Comparison of ENCODE assay signal across 8 cellular contexts in genomic region chr13:42041017-42041683, GRCh38. TPM values are rescaled to one million over a fixed set of nuclear protein-coding genes. Genes with fewer than 3 reads are reported as not detected.
DNase-seq lines count a peak whose midpoint lies in the region; ATAC-seq lines count a peak whose summit lies in the region.

No MANE protein-coding gene starts in this region.

- no peaks in the 10 kb centered on the region for H3K27me3 ChIP-seq in HAP-1 (ENCODE audit: low read depth)
- peaks cover 69% of the 10 kb centered on the region for H3K27me3 ChIP-seq in ectodermal cell (ENCODE audit: control insufficient read depth, insufficient read depth, low read length, poor library complexity, severe bottlenecking)

- H3K27ac Mint-ChIP-seq in stimulated activated effector memory CD8-positive, alpha-beta T cell treated with anti-CD3 and anti-CD28 coated beads, Interleukin-12 subunit alpha, Interleukin-12 subunit beta, amount 100 ng/mL, for 72 hours, result peak overlapping the region; percentile 77

- in situ Hi-C loops in HAP-1 (cut with MboI; ENCODE audit: low sequenced_read_pairs), result no loop called here

- peak; percentile 50 for ATAC-seq in stimulated activated effector memory CD8-positive, alpha-beta T cell treated with anti-CD3 and anti-CD28 coated beads, Interleukin-12 subunit alpha, Interleukin-12 subunit beta, amount 100 ng/mL, for 72 hours

- peak overlapping the region; percentile 79 for H3K4me3 Mint-ChIP-seq in stimulated activated effector memory CD8-positive, alpha-beta T cell treated with anti-CD3 and anti-CD28 coated beads, Interleukin-12 subunit alpha, Interleukin-12 subunit beta, amount 100 ng/mL, for 72 hours

- 0% methylated on average over 58 of the region's 58 CpGs for WGBS in ectodermal cell, 2 experiments

- peaks cover 12% of the 10 kb centered on the region for H3K36me3 Mint-ChIP-seq in stimulated activated effector memory CD8-positive, alpha-beta T cell treated with anti-CD3 and anti-CD28 coated beads, Interleukin-12 subunit alpha, Interleukin-12 subunit beta, amount 100 ng/mL, for 72 hours

- H3K4me3 ChIP-seq in HAP-1 (peak overlapping the region; percentile 65), ectodermal cell (ENCODE audit: insufficient read depth, low read depth, low read length) (peak overlapping the region; percentile 74)

- no peaks in the 10 kb centered on the region for H3K9me3 Mint-ChIP-seq in stimulated activated effector memory CD8-positive, alpha-beta T cell treated with anti-CD3 and anti-CD28 coated beads, Interleukin-12 subunit alpha, Interleukin-12 subunit beta, amount 100 ng/mL, for 72 hours

- peaks cover 29% of the 10 kb centered on the region for H3K4me1 ChIP-seq in HAP-1
- H3K4me1 ChIP-seq in ectodermal cell (ENCODE audit: control insufficient read depth, insufficient read depth, low read length), result peaks cover 13% of the 10 kb centered on the region

- H3K36me3 ChIP-seq in HAP-1 (replicated peaks) (no peaks in the 10 kb centered on the region), ectodermal cell (ENCODE audit: control insufficient read depth, insufficient read depth, low read length) (no peaks in the 10 kb centered on the region)

- DNase-seq in NCI-H1694 treated with DMSO at 0.1 percent for 48 hours (lab: John Stamatoyannopoulos, UW) (peak; percentile 27), NCI-H1694 (lab: John Stamatoyannopoulos, UW) (no peak), HAP-1 (ENCODE audit: low spot score in 2 of 2) (peak; percentile 63 to 72), MV-4-11 (lab: John Stamatoyannopoulos, UW) (peak; percentile 68), lung microvascular endothelial cell (ENCODE audit: low read depth in 2 of 2) (peak; percentile 53 to 75)
- DNase-seq in activated CD4-positive, alpha-beta T cell treated with anti-CD3 and anti-CD28 coated beads for 48 hours, result peak; percentile 70
- peak; percentile 20 to 73 for DNase-seq in stimulated activated effector memory CD8-positive, alpha-beta T cell treated with anti-CD3 and anti-CD28 coated beads, Interleukin-12 subunit alpha, Interleukin-12 subunit beta, amount 100 ng/mL, for 72 hours (ENCODE audit: low spot score in 2 of 2)

- no peaks in the 10 kb centered on the region for H3K9me3 ChIP-seq in HAP-1
- H3K9me3 ChIP-seq in ectodermal cell (ENCODE audit: control insufficient read depth, low read length), result no peaks in the 10 kb centered on the region

- peaks cover 30% of the 10 kb centered on the region for H3K4me1 Mint-ChIP-seq in stimulated activated effector memory CD8-positive, alpha-beta T cell treated with anti-CD3 and anti-CD28 coated beads, Interleukin-12 subunit alpha, Interleukin-12 subunit beta, amount 100 ng/mL, for 72 hours

- no peak overlapping the region for H3K27ac ChIP-seq in ectodermal cell (ENCODE audit: insufficient read depth, low read depth, low read length, poor library complexity, severe bottlenecking)

RNA-seq across cellular contexts. Expression of gene DGKH, which starts 7.3 kb away (rescaled TPM):
- polyA plus RNA-seq in ectodermal cell (2013, experiment 1 of 4), result 3.0 TPM
- polyA plus RNA-seq in ectodermal cell (2013, experiment 2 of 4), result 3.8 TPM
- polyA plus RNA-seq in ectodermal cell (2013, experiment 3 of 4), result 2.3 TPM
- polyA plus RNA-seq in ectodermal cell (2013, experiment 4 of 4), result 2.7 TPM
- total RNA-seq in lung microvascular endothelial cell, result 9.8 and 16.7 TPM in 2 replicates
